Comparison of ENCODE assay signal across 14 cellular contexts in genomic region chr1:228376651-228377631, GRCh38. TPM values are rescaled to one million over a fixed set of nuclear protein-coding genes. Genes with fewer than 3 reads are reported as not detected.
DNase-seq lines count a peak whose midpoint lies in the region; ATAC-seq and TF ChIP-seq lines count a peak whose summit lies in the region.
"Had no signal": no experiment of that assay in that cellular context is flagged by ENCODE, and none has a peak within 500 bp of the region (broad histone marks: within the 10 kb centered on the region; RNA-seq: fewer than 3 reads in every experiment).

No MANE protein-coding gene starts in this region.

- H3K27ac Mint-ChIP-seq in endodermal cell (no peak overlapping the region), nephron progenitor cell (no peak overlapping the region)

- H3K4me1 Mint-ChIP-seq in endodermal cell (peaks cover 4% of the 10 kb centered on the region), nephron progenitor cell (peaks cover 17% of the 10 kb centered on the region)

- H3K9me3 Mint-ChIP-seq in endodermal cell, result no peaks in the 10 kb centered on the region
- H3K9me3 Mint-ChIP-seq in nephron progenitor cell, result no peaks in the 10 kb centered on the region

- no peaks in the 10 kb centered on the region for H3K36me3 Mint-ChIP-seq in endodermal cell (ENCODE audit: low read depth)
- H3K36me3 Mint-ChIP-seq in nephron progenitor cell (ENCODE audit: low read depth), result peaks cover 5% of the 10 kb centered on the region

- ATAC-seq in HG03159 (IDR thresholded peaks at IDR 0.05; ENCODE audit: unreplicated experiment) (no peak), HG02884 (IDR thresholded peaks at IDR 0.05; ENCODE audit: unreplicated experiment) (no peak)

- peak overlapping the region; percentile 66 for H3K27ac ChIP-seq in 22Rv1
- H3K27ac ChIP-seq in endodermal cell (ENCODE audit: low read depth, low read length), result no peak overlapping the region
- H3K27ac ChIP-seq: epithelial cell of prostate had no signal

- H3K27me3 Mint-ChIP-seq in endodermal cell (ENCODE audit: insufficient read depth) (peaks cover 36% of the 10 kb centered on the region), nephron progenitor cell (ENCODE audit: low read depth, poor library complexity) (peaks cover 34% of the 10 kb centered on the region)

- 93 to 95% methylated on average over 4 to 31 of the region's 31 CpGs for WGBS in endodermal cell (ENCODE audit: insufficient coverage in 1 of 2, insufficient read length in 1 of 2), 2 experiments

- H3K4me3 Mint-ChIP-seq in endodermal cell, result peak overlapping the region; percentile 73
- peak overlapping the region; percentile 32 for H3K4me3 Mint-ChIP-seq in nephron progenitor cell

- no peak overlapping the region for H3K4me3 ChIP-seq in H7 (ENCODE audit: insufficient read depth, low read depth, low read length)
- no peak overlapping the region for H3K4me3 ChIP-seq in endodermal cell (ENCODE audit: low read length)

- TF ChIP-seq CTCF in 22Rv1 (IDR thresholded peaks at IDR 0.05) (no peak), endodermal cell (conservative IDR thresholded peaks at IDR 0.05) (no peak), nephron progenitor cell (IDR thresholded peaks at IDR 0.05) (no peak)

- no peaks in the 10 kb centered on the region for H3K36me3 ChIP-seq in H7 (replicated peaks; ENCODE audit: control insufficient read depth, insufficient read depth, low read length)
- H3K36me3 ChIP-seq in endodermal cell (ENCODE audit: control insufficient read depth, insufficient read depth, low read length), result no peaks in the 10 kb centered on the region

- DNase-seq in H7 (peak; percentile 61), endodermal cell (no peak), nephron progenitor cell (no peak), RKO (ENCODE audit: low spot score) (no peak), HK-2 (ENCODE audit: unreplicated experiment) (no peak)
- DNase-seq: activated T-cell treated with anti-CD3 and anti-CD28 coated beads, Interleukin-2, amount 50 U/mL, for 48 hours; DMS79; midbrain; NCI-H1436; SIG-M5 had no signal

- no peaks in the 10 kb centered on the region for H3K4me1 ChIP-seq in endodermal cell (ENCODE audit: control insufficient read depth, insufficient read depth, low read length)

- no peak overlapping the region for H3K9ac ChIP-seq in endodermal cell (ENCODE audit: extremely low read depth, low read length, poor library complexity, severe bottlenecking)

- H3K27me3 ChIP-seq in H7 (ENCODE audit: control insufficient read depth, insufficient read depth, low read length) (peaks cover 21% of the 10 kb centered on the region), endodermal cell (ENCODE audit: control insufficient read depth, insufficient read depth, low read length, poor library complexity, severe bottlenecking) (peaks cover 33% of the 10 kb centered on the region)

- no peaks in the 10 kb centered on the region for H3K9me3 ChIP-seq in endodermal cell (ENCODE audit: control insufficient read depth, low read length)

RNA-seq across cellular contexts. Expression of gene TRIM11, which starts 29.7 kb away (rescaled TPM):
- 39.0 and 50.2 TPM in 2 replicates for total RNA-seq in H7 (2014; rRNA removed; shearing (Covaris generic))
- 10 to 100 TPM; 33.8 to 38.9 TPM for total RNA-seq in endodermal cell
- polyA plus RNA-seq in endodermal cell (2013, experiment 1 of 2), result 18.2 TPM
- 19.0 TPM for polyA plus RNA-seq in endodermal cell (2013, experiment 2 of 2)

RNA-seq across cellular contexts. Expression of gene TRIM17, which starts 39.7 kb away (rescaled TPM):
- total RNA-seq in H7 (2014; rRNA removed; shearing (Covaris generic)), result 4.9 and 5.6 TPM in 2 replicates
- total RNA-seq in endodermal cell, result 10 to 100 TPM in 1 of 2 donors, 1 to 10 TPM in 1; 8.4 to 19.6 TPM
- 4.8 TPM for polyA plus RNA-seq in endodermal cell (2013, experiment 1 of 2)
- polyA plus RNA-seq in endodermal cell (2013, experiment 2 of 2), result 3.4 TPM
